Comparison of ENCODE assay signal across 5 cellular contexts in genomic region chrX:42606591-42606990, GRCh38.
"Had no signal": no experiment of that assay in that cellular context is flagged by ENCODE, and none has a peak within 500 bp of the region (broad histone marks: within the 10 kb centered on the region; RNA-seq: fewer than 3 reads in every experiment).

No MANE protein-coding gene starts in this region.

- H3K9me3 Mint-ChIP-seq: GM23338 had no signal

- H3K4me3 ChIP-seq: GM23338, K562 had no signal

- ATAC-seq: GM23338, K562 had no signal

- DNase-seq: H9, HCEC 1CT, IMR-90 had no signal

- H3K4me3 Mint-ChIP-seq: GM23338, H9 had no signal

- H3K27ac Mint-ChIP-seq: GM23338, H9 had no signal

- H3K4me1 Mint-ChIP-seq: GM23338 had no signal

- H2AFZ ChIP-seq: GM23338 had no signal

- H3K4me2 ChIP-seq: GM23338 had no signal
